In genomic region chr1:16236091-16236494, GRCh38 we compare ENCODE assay signal across 8 cellular contexts. TPM values are rescaled to one million over a fixed set of nuclear protein-coding genes. Genes with fewer than 3 reads are reported as not detected.
A peak's percentile ranks its signal among the peaks of the same experiment; 100 is the strongest.
DNase-seq lines count a peak whose midpoint lies in the region; ATAC-seq, FAIRE-seq and TF ChIP-seq lines count a peak whose summit lies in the region.

No MANE protein-coding gene starts in this region.

- no peak for TF ChIP-seq CTCF in AG09309 (IDR thresholded peaks at IDR 0.05; ENCODE audit: control insufficient read depth, insufficient read depth, low read depth, low read length, missing control alignments)
- TF ChIP-seq CTCF in fibroblast of mammary gland (conservative IDR thresholded peaks at IDR 0.05; ENCODE audit: control insufficient read depth, insufficient read depth, low read depth, low read length), result no peak

- H2AFZ ChIP-seq in trophoblast cell (ENCODE audit: insufficient read depth, low read length, poor library complexity), result no peak overlapping the region

- H3K18ac ChIP-seq in trophoblast cell (ENCODE audit: low read length), result no peak overlapping the region

- H3K23ac ChIP-seq in trophoblast cell (ENCODE audit: low read length), result no peak overlapping the region

- H3K27ac Mint-ChIP-seq in activated CD4-positive, alpha-beta memory T cell treated with anti-CD3 and anti-CD28 coated beads, Interleukin-2, amount 10 ng/mL, durations not matched to agents 7 days and 5 days, result peak overlapping the region; percentile 82

- H3K9ac ChIP-seq in trophoblast cell (ENCODE audit: low read length), result no peak overlapping the region

- peaks cover 43% of the 10 kb centered on the region for H3K4me1 Mint-ChIP-seq in activated CD4-positive, alpha-beta memory T cell treated with anti-CD3 and anti-CD28 coated beads, Interleukin-2, amount 10 ng/mL, durations not matched to agents 7 days and 5 days

- no peak for FAIRE-seq in GM12891 (lab: Jason Lieb, UNC)

- H3K27me3 Mint-ChIP-seq in activated CD4-positive, alpha-beta memory T cell treated with anti-CD3 and anti-CD28 coated beads, Interleukin-2, amount 10 ng/mL, durations not matched to agents 7 days and 5 days, result no peaks in the 10 kb centered on the region

- H2BK12ac ChIP-seq in trophoblast cell (ENCODE audit: low read length), result no peak overlapping the region

- peaks cover 0 to 2% of the 10 kb centered on the region in 2 experiments for H3K36me3 ChIP-seq in trophoblast cell (ENCODE audit: control insufficient read depth in 1 of 2, insufficient read depth in 2 of 2, low read length in 2 of 2)

- no peak for TF ChIP-seq POLR2A in GM12891 (IDR thresholded peaks at IDR 0.05; ENCODE audit: low read depth, low read length)

- no peaks in the 10 kb centered on the region for H3K27me3 ChIP-seq in trophoblast cell (ENCODE audit: insufficient read depth, low read length)

- no peak overlapping the region for H2AK5ac ChIP-seq in trophoblast cell (ENCODE audit: low read length)

- no CpG with 5 or more reads among the region's 5 CpGs for WGBS in trophoblast cell (ENCODE audit: extremely low coverage, insufficient coverage, insufficient read length)

- H3K27ac ChIP-seq in trophoblast cell (ENCODE audit: low read depth, low read length), result no peak overlapping the region

- no peak overlapping the region for H3K4ac ChIP-seq in trophoblast cell (ENCODE audit: low read depth, low read length)

- H3K4me3 ChIP-seq in AG09309 (ENCODE audit: control insufficient read depth, low read depth, low read length) (peak overlapping the region; percentile 57), fibroblast of mammary gland (ENCODE audit: control insufficient read depth, low read depth, low read length) (peak overlapping the region; percentile 65), trophoblast cell (ENCODE audit: low read depth, low read length) (no peak overlapping the region)

- H4K91ac ChIP-seq in trophoblast cell (ENCODE audit: low read depth, low read length), result no peak overlapping the region

- H3K36me3 Mint-ChIP-seq in activated CD4-positive, alpha-beta memory T cell treated with anti-CD3 and anti-CD28 coated beads, Interleukin-2, amount 10 ng/mL, durations not matched to agents 7 days and 5 days (ENCODE audit: low read depth), result no peaks in the 10 kb centered on the region

- DNase-seq in AG09309 (ENCODE audit: low read depth) (no peak), NCI-H2227 treated with DMSO at 0.1 percent for 48 hours (lab: John Stamatoyannopoulos, UW) (peak; percentile 53), fibroblast of mammary gland (ENCODE audit: low read depth) (no peak), trophoblast cell (no peak), GM12891 (ENCODE audit: insufficient read length, low spot score) (no peak)
- peak; percentile 63 for DNase-seq in activated CD4-positive, alpha-beta memory T cell treated with anti-CD3 and anti-CD28 coated beads, Interleukin-2, amount 10 ng/mL, durations not matched to agents 7 days and 5 days

- H3K9me3 ChIP-seq in trophoblast cell (ENCODE audit: insufficient read depth, low read depth, low read length), result no peaks in the 10 kb centered on the region

- POLR2A ChIA-PET in activated CD4-positive, alpha-beta memory T cell treated with anti-CD3 and anti-CD28 coated beads, Interleukin-2, amount 10 ng/mL, durations not matched to agents 7 days and 5 days (lab: Charles Lee), result interaction anchor here (0.6 to 3.3 kb wide), 5 partner anchors 19 to 471 kb away, joined by 3 to 28 read pairs (median 3); partner anchors contain the start of gene ARHGEF19

- no peak overlapping the region for H4K12ac ChIP-seq in trophoblast cell (ENCODE audit: low read depth, low read length)

- CTCF ChIA-PET in activated CD4-positive, alpha-beta memory T cell treated with anti-CD3 and anti-CD28 coated beads, Interleukin-2, amount 10 ng/mL, durations not matched to agents 7 days and 5 days (lab: Charles Lee), result interaction anchor here (0.7 to 2.3 kb wide), 3 partner anchors 9 to 129 kb away, joined by 3 to 11 read pairs (median 3); no protein-coding TSS in a partner anchor

- H3K4me3 Mint-ChIP-seq in activated CD4-positive, alpha-beta memory T cell treated with anti-CD3 and anti-CD28 coated beads, Interleukin-2, amount 10 ng/mL, durations not matched to agents 7 days and 5 days, result peak overlapping the region; percentile 79

- peaks cover 1% of the 10 kb centered on the region for H3K79me2 ChIP-seq in trophoblast cell (ENCODE audit: control insufficient read depth, insufficient read depth, low read length, poor library complexity)

- peaks cover 0 to 6% of the 10 kb centered on the region in 2 experiments for H3K4me1 ChIP-seq in trophoblast cell (ENCODE audit: control insufficient read depth in 1 of 2, insufficient read depth in 2 of 2, low read length in 2 of 2)

- no peak overlapping the region for H4K8ac ChIP-seq in trophoblast cell (ENCODE audit: low read depth, low read length)

- no peak overlapping the region for H3K14ac ChIP-seq in trophoblast cell (ENCODE audit: low read length)

- H3K79me1 ChIP-seq in trophoblast cell (ENCODE audit: low read length), result no peaks in the 10 kb centered on the region

- peak; percentile 26 for ATAC-seq in GM18520 (IDR thresholded peaks at IDR 0.05; ENCODE audit: unreplicated experiment)
- ATAC-seq in HG03066 (IDR thresholded peaks at IDR 0.05; ENCODE audit: low read depth, unreplicated experiment), result peak; percentile 39

- no peak overlapping the region for H2BK120ac ChIP-seq in trophoblast cell (ENCODE audit: insufficient read depth, low read length, poor library complexity)

- no peaks in the 10 kb centered on the region for H3K9me3 Mint-ChIP-seq in activated CD4-positive, alpha-beta memory T cell treated with anti-CD3 and anti-CD28 coated beads, Interleukin-2, amount 10 ng/mL, durations not matched to agents 7 days and 5 days

- H2BK5ac ChIP-seq in trophoblast cell (ENCODE audit: low read depth, low read length, poor library complexity), result no peak overlapping the region

- H3K4me2 ChIP-seq in trophoblast cell (ENCODE audit: low read length), result peak overlapping the region; percentile 91

TF ChIP-seq in GM12891, 5 proteins besides CTCF, POLR2A, EP300 and RAD21:
- TF ChIP-seq PAX5 (IDR thresholded peaks at IDR 0.05; ENCODE audit: insufficient read depth, low read length, severe bottlenecking) (no peak), TAF1 (IDR thresholded peaks at IDR 0.05; ENCODE audit: low read depth, low read length) (no peak), POLR2AphosphoS5 (IDR thresholded peaks at IDR 0.05; ENCODE audit: low read depth, low read length) (no peak), POU2F2 (IDR thresholded peaks at IDR 0.05; ENCODE audit: low read depth, low read length) (no peak), SPI1 (IDR thresholded peaks at IDR 0.05; ENCODE audit: low read depth, low read length) (no peak)
TF ChIP-seq in GM12891: peak in this region for 0.

RNA-seq across cellular contexts. Expression of gene CPLANE2, which starts 0.9 kb away (rescaled TPM):
- 1 to 10 TPM; 7.9 to 8.7 TPM for total RNA-seq in activated CD4-positive, alpha-beta memory T cell treated with anti-CD3 and anti-CD28 coated beads, Interleukin-2, amount 10 ng/mL, durations not matched to agents 7 days and 5 days
- 1.8 and 4.1 TPM in 2 replicates for polyA plus RNA-seq in trophoblast cell (2013)
- polyA plus RNA-seq in GM12891 (2012; ENCODE audit: low read depth, missing spikeins), result 3.0 TPM

RNA-seq across cellular contexts. Expression of gene ARHGEF19, which starts 23.6 kb away (rescaled TPM):
- total RNA-seq in activated CD4-positive, alpha-beta memory T cell treated with anti-CD3 and anti-CD28 coated beads, Interleukin-2, amount 10 ng/mL, durations not matched to agents 7 days and 5 days, result 1 to 10 TPM; 6.9 to 7.6 TPM
- 10.9 and 12.8 TPM in 2 replicates for polyA plus RNA-seq in trophoblast cell (2013)
- polyA plus RNA-seq in GM12891 (2012; ENCODE audit: low read depth, missing spikeins), result 1.1 TPM

Comparison
In these comparisons a context has a peak if more than half of its experiments do, and no peak if none do; other contexts are left out.
1. DNase-seq: peak in NCI-H2227 treated with DMSO at 0.1 percent for 48 hours (single experiment) and activated CD4-positive, alpha-beta memory T cell treated with anti-CD3 and anti-CD28 coated beads, Interleukin-2, amount 10 ng/mL, durations not matched to agents 7 days and 5 days (single experiment); none in AG09309 (single experiment), fibroblast of mammary gland (single experiment), trophoblast cell (0 of 2) and GM12891 (single experiment).